ENCODE assay signal across 14 cellular contexts in the genomic region with DNA sequence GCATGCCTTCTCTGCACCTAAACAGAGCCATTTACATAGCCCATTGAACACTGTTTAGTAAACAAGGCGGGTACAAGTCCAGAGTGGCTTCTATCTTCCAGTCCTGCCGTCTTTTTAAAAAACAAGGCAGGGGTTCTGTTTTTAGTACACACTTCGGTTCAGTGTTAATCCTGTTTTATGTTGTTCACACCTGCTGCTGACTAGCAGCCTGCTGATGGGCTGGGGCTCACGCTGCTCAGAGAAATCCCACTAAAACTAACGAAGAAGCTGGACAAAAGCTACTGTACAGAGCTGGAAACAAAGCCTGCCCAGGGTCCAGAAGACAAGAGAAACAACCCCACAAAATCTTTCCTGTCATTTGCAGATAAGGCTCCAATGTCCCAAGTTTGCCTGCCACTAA. TPM values are rescaled to one million over a fixed set of nuclear protein-coding genes. Genes with fewer than 3 reads are reported as not detected.
"Had no signal": no experiment of that assay in that cellular context is flagged by ENCODE, and none has a peak within 500 bp of the region (broad histone marks: within the 10 kb centered on the region; RNA-seq: fewer than 3 reads in every experiment).

No MANE protein-coding gene starts in this region.

- DNase-seq: activated CD4-positive, alpha-beta T cell treated with anti-CD3 and anti-CD28 coated beads, Interleukin-2, amount 50 U/mL, for 1 hour; activated naive CD4-positive, alpha-beta T cell treated with Interleukin-2 at 50 U/mL for 16 hours; anterior cingulate cortex; brain microvascular endothelial cell; effector memory CD8-positive, alpha-beta T cell; foreskin melanocyte; head of caudate nucleus; mammary epithelial cell; naive B cell; pancreas; stimulated activated CD4-positive, alpha-beta T cell treated with anti-CD3 and anti-CD28 coated beads, Interleukin-1b, Interleukin-23, amount 100 ng/mL, for 48 hours had no signal

- H3K4me3 ChIP-seq: pancreas had no signal

- H3K36me3 ChIP-seq: brain microvascular endothelial cell, pancreas had no signal

- H3K27me3 ChIP-seq: brain microvascular endothelial cell, pancreas had no signal

- H3K9me3 ChIP-seq: pancreas had no signal

- ATAC-seq: activated T-helper 17 cell treated with anti-CD3 and anti-CD28 coated beads, Interleukin-2, amount 50 U/mL, for 72 hours; effector memory CD8-positive, alpha-beta T cell; pancreas; stimulated activated memory B cell treated with anti-CD40 and anti-IgM and Interleukin-4, amounts not matched to agents 10 μg/mL and 1 μg/mL and 100 μg/mL, for 72 hours had no signal

- H3K27ac ChIP-seq: brain microvascular endothelial cell, pancreas had no signal

RNA-seq across cellular contexts. Expression of gene ESRRG, which starts 13.2 kb away (rescaled TPM):
- total RNA-seq: activated CD8-positive, alpha-beta memory T cell treated with anti-CD3 and anti-CD28 coated beads for 36 hours; activated T-helper 17 cell treated with anti-CD3 and anti-CD28 coated beads, Interleukin-2, amount 50 U/mL, for 72 hours had no signal
